Comparison of ENCODE assay signal across 10 cellular contexts in genomic region chr10:97618285-97618684, GRCh38. TPM values are rescaled to one million over a fixed set of nuclear protein-coding genes. Genes with fewer than 3 reads are reported as not detected.
"Had no signal": no experiment of that assay in that cellular context is flagged by ENCODE, and none has a peak within 500 bp of the region (broad histone marks: within the 10 kb centered on the region; RNA-seq: fewer than 3 reads in every experiment).

No MANE protein-coding gene starts in this region.

- H3K4me2 ChIP-seq: KMS-11 had no signal

- DNase-seq: IMR-90, KBM-7, KG1 had no signal

- H3K27me3 Mint-ChIP-seq: IgD-negative memory B cell had no signal

- ATAC-seq: HepG2 had no signal

- FAIRE-seq: HepG2, HTR-8/SVneo had no signal

- H3K9me3 Mint-ChIP-seq: IgD-negative memory B cell had no signal

- H3K9ac ChIP-seq: KMS-11 had no signal

- H3K4me3 Mint-ChIP-seq: IgD-negative memory B cell had no signal

- H3K4me1 Mint-ChIP-seq: IgD-negative memory B cell had no signal

- H3K27ac ChIP-seq: HL-60, KMS-11 had no signal

RNA-seq across cellular contexts. Expression of gene C10orf62, which starts 28.8 kb away (rescaled TPM):
- total RNA-seq: HT-29, HT1080, IMR-90 had no signal
- polyA plus RNA-seq: IgD-negative memory B cell, IMR-90 had no signal

RNA-seq across cellular contexts. Expression of gene HOGA1, which starts 34.1 kb away (rescaled TPM):
- polyA plus RNA-seq: IgD-negative memory B cell had no signal

RNA-seq across cellular contexts. Expression of gene ANKRD2, which starts 45.7 kb away (rescaled TPM):
- total RNA-seq: HepG2, HT-29, HT1080 had no signal
- polyA plus RNA-seq: HepG2, IgD-negative memory B cell had no signal
